Comparison of ENCODE assay signal across 1 cellular context in the genomic region with DNA sequence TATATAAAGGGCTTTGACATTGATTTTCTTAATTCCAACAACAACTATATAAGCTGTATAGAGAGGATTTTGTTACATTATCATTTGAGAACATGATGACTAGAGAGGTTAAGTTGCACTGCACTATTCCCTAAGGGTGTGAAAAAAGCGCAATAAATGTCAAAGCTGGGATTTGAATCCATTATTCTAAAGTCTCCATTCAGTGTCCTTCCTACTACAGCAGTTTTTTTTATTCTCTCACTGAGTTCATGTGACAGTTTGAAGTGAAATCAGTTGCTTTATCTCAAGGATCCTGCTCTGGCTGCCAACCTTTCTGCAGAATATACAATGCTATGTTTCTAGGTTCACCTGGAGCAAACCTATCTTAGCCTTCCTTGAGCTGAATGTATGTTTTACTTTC.
TF ChIP-seq lines count a peak whose summit lies in the region.

No MANE protein-coding gene starts in this region.

TF ChIP-seq in WTC11, 78 proteins besides CTCF, POLR2A, EP300 and RAD21 (continued from another document):
- TF ChIP-seq, protein P1, sequence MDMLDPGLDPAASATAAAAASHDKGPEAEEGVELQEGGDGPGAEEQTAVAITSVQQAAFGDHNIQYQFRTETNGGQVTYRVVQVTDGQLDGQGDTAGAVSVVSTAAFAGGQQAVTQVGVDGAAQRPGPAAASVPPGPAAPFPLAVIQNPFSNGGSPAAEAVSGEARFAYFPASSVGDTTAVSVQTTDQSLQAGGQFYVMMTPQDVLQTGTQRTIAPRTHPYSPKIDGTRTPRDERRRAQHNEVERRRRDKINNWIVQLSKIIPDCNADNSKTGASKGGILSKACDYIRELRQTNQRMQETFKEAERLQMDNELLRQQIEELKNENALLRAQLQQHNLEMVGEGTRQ (CRISPR knock-in tag; IDR thresholded peaks at IDR 0.05): no peak
- TF ChIP-seq OVOL2 (CRISPR knock-in tag; IDR thresholded peaks at IDR 0.05; ENCODE audit: borderline replicate concordance) (no peak), TEAD1 (CRISPR knock-in tag; IDR thresholded peaks at IDR 0.05) (no peak), MXD4 (CRISPR knock-in tag; IDR thresholded peaks at IDR 0.05; ENCODE audit: borderline replicate concordance) (no peak), GTF2I (CRISPR knock-in tag; conservative IDR thresholded peaks at IDR 0.05) (no peak), ZNF416 (CRISPR knock-in tag; IDR thresholded peaks at IDR 0.05) (no peak), KAT7 (CRISPR knock-in tag; IDR thresholded peaks at IDR 0.05; ENCODE audit: borderline replicate concordance) (no peak), JUN (CRISPR knock-in tag; IDR thresholded peaks at IDR 0.05) (no peak)
- TF ChIP-seq, protein P2, sequence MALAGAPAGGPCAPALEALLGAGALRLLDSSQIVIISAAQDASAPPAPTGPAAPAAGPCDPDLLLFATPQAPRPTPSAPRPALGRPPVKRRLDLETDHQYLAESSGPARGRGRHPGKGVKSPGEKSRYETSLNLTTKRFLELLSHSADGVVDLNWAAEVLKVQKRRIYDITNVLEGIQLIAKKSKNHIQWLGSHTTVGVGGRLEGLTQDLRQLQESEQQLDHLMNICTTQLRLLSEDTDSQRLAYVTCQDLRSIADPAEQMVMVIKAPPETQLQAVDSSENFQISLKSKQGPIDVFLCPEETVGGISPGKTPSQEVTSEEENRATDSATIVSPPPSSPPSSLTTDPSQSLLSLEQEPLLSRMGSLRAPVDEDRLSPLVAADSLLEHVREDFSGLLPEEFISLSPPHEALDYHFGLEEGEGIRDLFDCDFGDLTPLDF (CRISPR knock-in tag; IDR thresholded peaks at IDR 0.05): no peak
- TF ChIP-seq, protein P3, sequence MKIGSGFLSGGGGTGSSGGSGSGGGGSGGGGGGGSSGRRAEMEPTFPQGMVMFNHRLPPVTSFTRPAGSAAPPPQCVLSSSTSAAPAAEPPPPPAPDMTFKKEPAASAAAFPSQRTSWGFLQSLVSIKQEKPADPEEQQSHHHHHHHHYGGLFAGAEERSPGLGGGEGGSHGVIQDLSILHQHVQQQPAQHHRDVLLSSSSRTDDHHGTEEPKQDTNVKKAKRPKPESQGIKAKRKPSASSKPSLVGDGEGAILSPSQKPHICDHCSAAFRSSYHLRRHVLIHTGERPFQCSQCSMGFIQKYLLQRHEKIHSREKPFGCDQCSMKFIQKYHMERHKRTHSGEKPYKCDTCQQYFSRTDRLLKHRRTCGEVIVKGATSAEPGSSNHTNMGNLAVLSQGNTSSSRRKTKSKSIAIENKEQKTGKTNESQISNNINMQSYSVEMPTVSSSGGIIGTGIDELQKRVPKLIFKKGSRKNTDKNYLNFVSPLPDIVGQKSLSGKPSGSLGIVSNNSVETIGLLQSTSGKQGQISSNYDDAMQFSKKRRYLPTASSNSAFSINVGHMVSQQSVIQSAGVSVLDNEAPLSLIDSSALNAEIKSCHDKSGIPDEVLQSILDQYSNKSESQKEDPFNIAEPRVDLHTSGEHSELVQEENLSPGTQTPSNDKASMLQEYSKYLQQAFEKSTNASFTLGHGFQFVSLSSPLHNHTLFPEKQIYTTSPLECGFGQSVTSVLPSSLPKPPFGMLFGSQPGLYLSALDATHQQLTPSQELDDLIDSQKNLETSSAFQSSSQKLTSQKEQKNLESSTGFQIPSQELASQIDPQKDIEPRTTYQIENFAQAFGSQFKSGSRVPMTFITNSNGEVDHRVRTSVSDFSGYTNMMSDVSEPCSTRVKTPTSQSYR (CRISPR knock-in tag; IDR thresholded peaks at IDR 0.05): no peak
- TF ChIP-seq, protein P4, sequence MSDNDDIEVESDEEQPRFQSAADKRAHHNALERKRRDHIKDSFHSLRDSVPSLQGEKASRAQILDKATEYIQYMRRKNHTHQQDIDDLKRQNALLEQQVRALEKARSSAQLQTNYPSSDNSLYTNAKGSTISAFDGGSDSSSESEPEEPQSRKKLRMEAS (CRISPR knock-in tag; IDR thresholded peaks at IDR 0.05): no peak
TF ChIP-seq in WTC11: peak in this region for 0.
